ENCODE assay signal across 8 cellular contexts in the genomic region with DNA sequence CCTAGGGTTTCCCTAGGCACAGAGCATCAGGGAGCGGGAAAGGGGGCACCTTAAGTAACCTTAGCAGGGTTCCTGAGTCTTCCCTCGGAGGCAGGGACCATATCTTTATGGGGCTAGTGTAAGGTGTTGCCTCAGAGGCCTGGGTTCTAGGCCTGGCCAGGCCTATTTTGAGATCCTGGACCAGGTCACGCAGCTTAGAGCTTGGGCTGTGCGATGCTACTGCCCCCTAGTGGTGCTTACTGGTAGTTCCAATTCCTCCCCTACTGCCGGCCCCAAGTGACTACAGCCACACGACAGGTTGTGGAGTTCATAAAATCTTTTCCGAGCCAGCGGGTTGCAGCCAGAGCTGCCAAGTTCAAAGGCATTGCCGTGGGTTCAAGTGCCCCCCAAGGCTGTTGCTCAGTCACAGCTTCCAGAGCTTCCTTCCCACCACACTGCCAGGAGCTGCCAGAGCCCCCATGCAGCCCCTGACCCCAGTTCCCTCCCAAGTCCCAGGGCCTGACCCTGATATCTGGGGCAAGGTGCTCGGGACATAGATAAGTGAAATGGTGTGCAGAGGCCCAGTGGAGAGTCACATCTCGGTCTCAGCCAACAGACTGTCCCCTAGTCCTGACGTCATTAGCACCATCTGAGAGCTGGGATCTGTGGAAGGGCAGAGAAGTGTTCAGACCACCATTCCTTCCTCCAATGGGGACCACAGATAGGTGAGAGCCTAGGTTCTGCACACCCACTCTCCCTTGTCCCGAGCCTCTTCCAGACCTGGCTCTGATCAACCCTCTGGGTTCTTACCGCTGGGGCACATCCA. TPM values are rescaled to one million over a fixed set of nuclear protein-coding genes. Genes with fewer than 3 reads are reported as not detected.
DNase-seq lines count a peak whose midpoint lies in the region; ATAC-seq and TF ChIP-seq lines count a peak whose summit lies in the region.

No MANE protein-coding gene starts in this region.

- H3K4me3 ChIP-seq in GM12864 (ENCODE audit: low read depth, low read length) = no peak overlapping the region
- no peak overlapping the region for H3K4me3 ChIP-seq in lower leg skin (ENCODE audit: low read depth, poor library complexity, severe bottlenecking)

- WGBS in lower leg skin, 2 donors = 33% methylated on average over 11 to 12 of the region's 14 CpGs

- TF ChIP-seq CTCF in GM12864 (IDR thresholded peaks at IDR 0.05; ENCODE audit: low read depth, low read length, missing control alignments) (peak; percentile 97), lower leg skin (IDR thresholded peaks at IDR 0.05) (peak in 1 of 3 donors; percentile 85)

- ATAC-seq in HG03439 (IDR thresholded peaks at IDR 0.05; ENCODE audit: unreplicated experiment) (peak; percentile 42), HG03025 (IDR thresholded peaks at IDR 0.05; ENCODE audit: low FRiP score, unreplicated experiment) (no peak)

- no peak for TF ChIP-seq POLR2A in lower leg skin (IDR thresholded peaks at IDR 0.05)

- DNase-seq in GM12864 (ENCODE audit: low read depth) (peak; percentile 58), NCI-H748 treated with DMSO at 0.1 percent for 48 hours (lab: John Stamatoyannopoulos, UW) (peak; percentile 85), dedifferentiated amniotic fluid mesenchymal stem cell (ENCODE audit: extremely low spot score) (peak; percentile 81), lower leg skin (ENCODE audit: low spot score in 2 of 2) (peak; percentile 71 to 94)
- peak; percentile 69 to 74 for DNase-seq in activated CD4-positive, alpha-beta T cell treated with anti-CD3 and anti-CD28 coated beads, Interleukin-2, amount 50 U/mL, for 24 hours (ENCODE audit: low read depth in 1 of 2, low spot score in 1 of 2)
- DNase-seq in stimulated activated CD4-positive, alpha-beta T cell treated with anti-CD3 and anti-CD28 coated beads, TNF-alpha, amount 100 ng/mL, for 48 hours (ENCODE audit: low read depth in 3 of 3) = peak; percentile 67 to 77 (median 70)

- intact Hi-C loops in lower leg skin (cut with DNase I; ENCODE audit: low total_unique reads) = loop anchor here (5.0 to 10.0 kb wide), 3 partner anchors 55 to 245 kb away; no protein-coding TSS in a partner anchor

RNA-seq across cellular contexts. Expression of gene LRRC73, which starts 3.3 kb away (rescaled TPM):
- under 1 TPM in 3 of 4 donors, not detected in 1; 0.36 to 0.53 (median 0.44) TPM for total RNA-seq in lower leg skin

RNA-seq across cellular contexts. Expression of gene YIPF3, which starts 9.9 kb away (rescaled TPM):
- 100 to 1,000 TPM in 1 of 4 donors, 10 to 100 TPM in 3; 82.6 to 119 (median 89.0) TPM for total RNA-seq in lower leg skin

RNA-seq across cellular contexts. Expression of gene POLR1C, which starts 10.0 kb away (rescaled TPM):
- 10 to 100 TPM; 29.7 to 38.0 (median 32.4) TPM for total RNA-seq in lower leg skin

RNA-seq across cellular contexts. Expression of gene TJAP1, which starts 29.5 kb away (rescaled TPM):
- total RNA-seq in lower leg skin = 10 to 100 TPM; 15.9 to 30.4 (median 23.8) TPM

RNA-seq across cellular contexts. Expression of gene DLK2, which starts 51.5 kb away (rescaled TPM):
- 10 to 100 TPM; 29.3 to 55.0 (median 39.4) TPM for total RNA-seq in lower leg skin
